Comparison of ENCODE assay signal across 15 cellular contexts in genomic region chr10:51867956-51868355, GRCh38.
DNase-seq lines count a peak whose midpoint lies in the region; ATAC-seq and TF ChIP-seq lines count a peak whose summit lies in the region.
"Had no signal": no experiment of that assay in that cellular context is flagged by ENCODE, and none has a peak within 500 bp of the region (broad histone marks: within the 10 kb centered on the region; RNA-seq: fewer than 3 reads in every experiment).

No MANE protein-coding gene starts in this region.

- DNase-seq in AG10803 (ENCODE audit: low read depth) (peak; percentile 87), LoVo (ENCODE audit: low spot score) (peak; percentile 11), brain microvascular endothelial cell (peak; percentile 74), kidney tubule cell (ENCODE audit: low spot score) (peak; percentile 48), UCSD-AML1 (lab: John Stamatoyannopoulos, UW; ENCODE audit: unreplicated experiment) (no peak), tibial nerve (ENCODE audit: low spot score in 2 of 2) (no peak)
- DNase-seq: CD4-positive, alpha-beta memory T cell; foreskin melanocyte; left lung; NCI-H2227 treated with DMSO at 0.1 percent for 48 hours; occipital lobe had no signal

- in situ Hi-C loops in brain microvascular endothelial cell (cut with HindIII; ENCODE audit: low pct_ligation_motif_present, low sequenced_read_pairs) = no loop called here

- H3K4me3 ChIP-seq in AG10803 (ENCODE audit: low read length) (no peak overlapping the region), brain microvascular endothelial cell (ENCODE audit: low read depth, low read length) (no peak overlapping the region), tibial nerve (no peak overlapping the region)
- H3K4me3 ChIP-seq: left lung had no signal

- no peak for TF ChIP-seq POLR2A in tibial nerve (IDR thresholded peaks at IDR 0.05)

- H3K27me3 ChIP-seq in brain microvascular endothelial cell (replicated peaks) (no peaks in the 10 kb centered on the region), tibial nerve (no peaks in the 10 kb centered on the region)
- H3K27me3 ChIP-seq: left lung had no signal

- TF ChIP-seq CTCF in AG10803 (conservative IDR thresholded peaks at IDR 0.05; ENCODE audit: low read length) (no peak), brain microvascular endothelial cell (IDR thresholded peaks at IDR 0.05; ENCODE audit: low read depth, low read length, missing control alignments) (no peak), tibial nerve (IDR thresholded peaks at IDR 0.05) (no peak)

- ATAC-seq in GM21367 (IDR thresholded peaks at IDR 0.05; ENCODE audit: unreplicated experiment) (no peak), GM19328 (IDR thresholded peaks at IDR 0.05; ENCODE audit: unreplicated experiment) (no peak)
- ATAC-seq: left lung; Right ventricle myocardium inferior; stimulated activated memory B cell treated with anti-CD40 and anti-IgM and Interleukin-4, amounts not matched to agents 10 μg/mL and 1 μg/mL and 100 μg/mL, for 72 hours had no signal

- H3K27ac ChIP-seq in brain microvascular endothelial cell = peak overlapping the region; percentile 73
- no peak overlapping the region for H3K27ac ChIP-seq in tibial nerve
- H3K27ac ChIP-seq: left lung had no signal

- 60 to 68% methylated on average over 4 of the region's 4 CpGs for whole genome bisulfite sequencing in tibial nerve, 2 donors

- no peaks in the 10 kb centered on the region for H3K9me3 ChIP-seq in tibial nerve
- H3K9me3 ChIP-seq: left lung had no signal

- H3K4me1 ChIP-seq in tibial nerve = peaks cover 0 to 4% (median 0%) of the 10 kb centered on the region in 4 donors
- H3K4me1 ChIP-seq: left lung had no signal

- TF ChIP-seq EP300 in tibial nerve (IDR thresholded peaks at IDR 0.05) = no peak

- H3K36me3 ChIP-seq in brain microvascular endothelial cell (replicated peaks) (no peaks in the 10 kb centered on the region), tibial nerve (no peaks in the 10 kb centered on the region)
- H3K36me3 ChIP-seq: left lung had no signal

Comparison
In these comparisons a context has a peak if more than half of its experiments do, and no peak if none do; other contexts are left out.
1. DNase-seq: peak in AG10803 (single experiment), LoVo (single experiment), brain microvascular endothelial cell (single experiment) and kidney tubule cell (single experiment); none in UCSD-AML1 (single experiment) and tibial nerve (0 of 2).